In genomic region chr1:147080671-147081394, GRCh38 we compare ENCODE assay signal across 13 cellular contexts.
A peak's percentile ranks its signal among the peaks of the same experiment; 100 is the strongest.
DNase-seq lines count a peak whose midpoint lies in the region; ATAC-seq and TF ChIP-seq lines count a peak whose summit lies in the region.
"Had no signal": no experiment of that assay in that cellular context is flagged by ENCODE, and none has a peak within 500 bp of the region (broad histone marks: within the 10 kb centered on the region; RNA-seq: fewer than 3 reads in every experiment).

No MANE protein-coding gene starts in this region.

- H3K4me3 Mint-ChIP-seq in activated naive CD4-positive, alpha-beta T cell treated with anti-CD3 and anti-CD28 coated beads, Interleukin-2, amount 10 ng/mL, durations not matched to agents 7 days and 5 days: peak overlapping the region; percentile 70
- peak overlapping the region; percentile 52 for H3K4me3 Mint-ChIP-seq in activated T-helper 17 cell treated with anti-CD3 and anti-CD28 coated beads, Interleukin-2, amount 50 U/mL, for 72 hours

- peaks cover 13% of the 10 kb centered on the region for H3K36me3 Mint-ChIP-seq in activated naive CD4-positive, alpha-beta T cell treated with anti-CD3 and anti-CD28 coated beads, Interleukin-2, amount 10 ng/mL, durations not matched to agents 7 days and 5 days
- peaks cover 15 to 30% of the 10 kb centered on the region in 2 donors for H3K36me3 Mint-ChIP-seq in activated naive CD4-positive, alpha-beta T cell treated with anti-CD3 and anti-CD28 coated beads, Interleukin-2, amount 50 U/mL, for 72 hours
- H3K36me3 Mint-ChIP-seq in activated T-helper 17 cell treated with anti-CD3 and anti-CD28 coated beads, Interleukin-2, amount 50 U/mL, for 72 hours (ENCODE audit: low read depth): peaks cover 13% of the 10 kb centered on the region

- peaks cover 92% of the 10 kb centered on the region for H3K27me3 Mint-ChIP-seq in activated naive CD4-positive, alpha-beta T cell treated with anti-CD3 and anti-CD28 coated beads, Interleukin-2, amount 10 ng/mL, durations not matched to agents 7 days and 5 days
- peaks cover 69% of the 10 kb centered on the region for H3K27me3 Mint-ChIP-seq in activated T-helper 17 cell treated with anti-CD3 and anti-CD28 coated beads, Interleukin-2, amount 50 U/mL, for 72 hours

- H3K9me3 ChIP-seq in iPS-20b (ENCODE audit: insufficient read depth, low read depth, low read length) (peaks cover 2% of the 10 kb centered on the region; the same call in 1 of the 2 replicates), suprapubic skin (no peaks in the 10 kb centered on the region)
- H3K9me3 ChIP-seq: pancreas had no signal

- H3K27me3 ChIP-seq in iPS-20b (ENCODE audit: insufficient read depth, low read length) (peaks cover 95% of the 10 kb centered on the region), suprapubic skin (peaks cover 67% of the 10 kb centered on the region)

- H3K4me3 ChIP-seq in iPS-20b (ENCODE audit: low read length) (peak overlapping the region; percentile 58; the same call in 1 of the 2 replicates), suprapubic skin (peak overlapping the region; percentile 28)

- H3K9me3 Mint-ChIP-seq in activated naive CD4-positive, alpha-beta T cell treated with anti-CD3 and anti-CD28 coated beads, Interleukin-2, amount 10 ng/mL, durations not matched to agents 7 days and 5 days: peaks cover 2% of the 10 kb centered on the region
- H3K9me3 Mint-ChIP-seq in activated naive CD4-positive, alpha-beta T cell treated with anti-CD3 and anti-CD28 coated beads, Interleukin-2, amount 50 U/mL, for 72 hours: peaks cover 0 to 5% of the 10 kb centered on the region in 2 donors
- no peaks in the 10 kb centered on the region for H3K9me3 Mint-ChIP-seq in activated T-helper 17 cell treated with anti-CD3 and anti-CD28 coated beads, Interleukin-2, amount 50 U/mL, for 72 hours

- TF ChIP-seq POLR2A in suprapubic skin (IDR thresholded peaks at IDR 0.05): no peak

- H3K4me1 ChIP-seq in iPS-20b (ENCODE audit: insufficient read depth, low read length) (peaks cover 15% of the 10 kb centered on the region; the same call in 1 of the 2 replicates), suprapubic skin (peaks cover 46% of the 10 kb centered on the region)
- H3K4me1 ChIP-seq: pancreas had no signal

- peaks cover 57% of the 10 kb centered on the region for H3K4me1 Mint-ChIP-seq in activated naive CD4-positive, alpha-beta T cell treated with anti-CD3 and anti-CD28 coated beads, Interleukin-2, amount 10 ng/mL, durations not matched to agents 7 days and 5 days
- peaks cover 29% of the 10 kb centered on the region for H3K4me1 Mint-ChIP-seq in activated T-helper 17 cell treated with anti-CD3 and anti-CD28 coated beads, Interleukin-2, amount 50 U/mL, for 72 hours

- TF ChIP-seq CTCF in suprapubic skin (IDR thresholded peaks at IDR 0.05): no peak

- H3K36me3 ChIP-seq in iPS-20b (ENCODE audit: insufficient read depth, low read depth, low read length): no peaks in the 10 kb centered on the region
- H3K36me3 ChIP-seq in suprapubic skin: no peaks in the 10 kb centered on the region
- H3K36me3 ChIP-seq: left ventricle myocardium inferior, pancreas had no signal

- no peak for DNase-seq in activated naive CD4-positive, alpha-beta T cell treated with anti-CD3 and anti-CD28 coated beads, Interleukin-2, amount 10 ng/mL, durations not matched to agents 7 days and 5 days
- no peak for DNase-seq in activated naive CD4-positive, alpha-beta T cell treated with anti-CD3 and anti-CD28 coated beads, Interleukin-2, amount 50 U/mL, for 72 hours (ENCODE audit: low spot score in 2 of 2)
- no peak for DNase-seq in suprapubic skin (ENCODE audit: low spot score in 2 of 2)
- no peak for DNase-seq in pons (ENCODE audit: low spot score)
- DNase-seq in T1000 (lab: John Stamatoyannopoulos, UW): no peak
- DNase-seq in NCI-H2029 (lab: John Stamatoyannopoulos, UW): no peak
- DNase-seq: DND-41; left ventricle myocardium inferior; NCI-H1694; stimulated activated CD4-positive, alpha-beta T cell treated with anti-CD3 and anti-CD28 coated beads, Interleukin-4, amount 100 ng/mL, for 1 hour had no signal

- H3K27ac ChIP-seq in iPS-20b (ENCODE audit: low read length) (no peak overlapping the region), suprapubic skin (no peak overlapping the region)
- H3K27ac ChIP-seq: left ventricle myocardium inferior, pancreas had no signal

- CTCF ChIA-PET in activated naive CD4-positive, alpha-beta T cell treated with anti-CD3 and anti-CD28 coated beads, Interleukin-2, amount 10 ng/mL, durations not matched to agents 7 days and 5 days (lab: Charles Lee): interaction anchor here (0.7 to 1.2 kb wide), 3 partner anchors 13 to 162 kb away, joined by 3 to 5 read pairs (median 4); no protein-coding TSS in a partner anchor

- TF ChIP-seq EP300 in suprapubic skin (IDR thresholded peaks at IDR 0.05): no peak

- H3K27ac Mint-ChIP-seq in activated naive CD4-positive, alpha-beta T cell treated with anti-CD3 and anti-CD28 coated beads, Interleukin-2, amount 10 ng/mL, durations not matched to agents 7 days and 5 days: peak overlapping the region; percentile 39
- no peak overlapping the region for H3K27ac Mint-ChIP-seq in activated naive CD4-positive, alpha-beta T cell treated with anti-CD3 and anti-CD28 coated beads, Interleukin-2, amount 50 U/mL, for 72 hours
- no peak overlapping the region for H3K27ac Mint-ChIP-seq in activated T-helper 17 cell treated with anti-CD3 and anti-CD28 coated beads, Interleukin-2, amount 50 U/mL, for 72 hours

- no peak for ATAC-seq in activated naive CD4-positive, alpha-beta T cell treated with anti-CD3 and anti-CD28 coated beads, Interleukin-2, amount 50 U/mL, for 72 hours
- ATAC-seq in activated T-helper 17 cell treated with anti-CD3 and anti-CD28 coated beads, Interleukin-2, amount 50 U/mL, for 72 hours (replicated peaks): no peak

- 13% methylated on average over 16 of the region's 28 CpGs for WGBS in suprapubic skin

- H3K9ac ChIP-seq in iPS-20b (ENCODE audit: low read depth, low read length): no peak overlapping the region
